ENCODE assay signal across 1 cellular context in the genomic region with DNA sequence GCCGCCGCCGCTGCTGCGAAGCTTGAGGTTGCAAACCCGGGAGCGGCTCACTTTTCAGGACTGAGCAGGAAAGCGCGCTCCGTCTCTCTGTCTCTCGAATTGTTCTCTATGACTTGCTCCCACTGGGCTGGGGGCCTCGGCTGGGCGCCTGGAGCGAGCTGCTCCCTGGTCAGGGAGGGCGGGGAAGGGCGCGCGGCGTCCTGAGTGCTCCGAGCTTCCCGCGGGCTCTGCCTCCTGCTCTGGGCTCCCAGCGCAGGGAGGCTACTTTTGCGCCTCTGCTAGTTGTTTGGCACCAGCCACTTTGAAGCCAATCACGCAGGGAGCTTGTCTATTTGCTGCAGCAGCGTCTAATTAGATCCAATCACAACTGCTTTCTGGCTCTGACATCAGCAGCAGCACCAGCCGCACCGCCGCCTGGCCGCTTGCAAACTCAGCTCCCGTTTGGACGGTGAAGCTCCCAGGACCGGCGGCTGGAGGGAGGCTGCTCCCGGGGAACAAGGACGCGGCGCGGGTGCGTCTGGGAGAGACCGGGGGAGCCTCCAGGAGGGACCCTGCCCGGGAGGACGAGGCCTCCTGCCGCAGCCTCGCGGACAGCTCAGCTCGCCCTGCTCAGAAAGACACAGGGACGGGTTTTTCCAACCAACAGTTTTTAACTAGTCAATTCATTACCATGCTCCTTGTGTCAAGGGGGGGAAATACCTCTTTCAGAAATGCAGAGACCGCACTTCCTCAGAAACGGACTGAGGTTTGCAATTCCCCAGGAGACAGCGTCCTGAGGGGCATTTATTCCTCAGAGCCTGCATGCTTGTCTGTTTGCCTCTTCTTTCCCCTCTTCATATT.
TF ChIP-seq lines count a peak whose summit lies in the region.

TSS of gene ADARB2 (minus strand) at position 304 of the 840 bp plus-strand sequence.

TF ChIP-seq in H1, 55 proteins besides CTCF, POLR2A, EP300 and RAD21 (continued from another document):
- TF ChIP-seq, protein P1, sequence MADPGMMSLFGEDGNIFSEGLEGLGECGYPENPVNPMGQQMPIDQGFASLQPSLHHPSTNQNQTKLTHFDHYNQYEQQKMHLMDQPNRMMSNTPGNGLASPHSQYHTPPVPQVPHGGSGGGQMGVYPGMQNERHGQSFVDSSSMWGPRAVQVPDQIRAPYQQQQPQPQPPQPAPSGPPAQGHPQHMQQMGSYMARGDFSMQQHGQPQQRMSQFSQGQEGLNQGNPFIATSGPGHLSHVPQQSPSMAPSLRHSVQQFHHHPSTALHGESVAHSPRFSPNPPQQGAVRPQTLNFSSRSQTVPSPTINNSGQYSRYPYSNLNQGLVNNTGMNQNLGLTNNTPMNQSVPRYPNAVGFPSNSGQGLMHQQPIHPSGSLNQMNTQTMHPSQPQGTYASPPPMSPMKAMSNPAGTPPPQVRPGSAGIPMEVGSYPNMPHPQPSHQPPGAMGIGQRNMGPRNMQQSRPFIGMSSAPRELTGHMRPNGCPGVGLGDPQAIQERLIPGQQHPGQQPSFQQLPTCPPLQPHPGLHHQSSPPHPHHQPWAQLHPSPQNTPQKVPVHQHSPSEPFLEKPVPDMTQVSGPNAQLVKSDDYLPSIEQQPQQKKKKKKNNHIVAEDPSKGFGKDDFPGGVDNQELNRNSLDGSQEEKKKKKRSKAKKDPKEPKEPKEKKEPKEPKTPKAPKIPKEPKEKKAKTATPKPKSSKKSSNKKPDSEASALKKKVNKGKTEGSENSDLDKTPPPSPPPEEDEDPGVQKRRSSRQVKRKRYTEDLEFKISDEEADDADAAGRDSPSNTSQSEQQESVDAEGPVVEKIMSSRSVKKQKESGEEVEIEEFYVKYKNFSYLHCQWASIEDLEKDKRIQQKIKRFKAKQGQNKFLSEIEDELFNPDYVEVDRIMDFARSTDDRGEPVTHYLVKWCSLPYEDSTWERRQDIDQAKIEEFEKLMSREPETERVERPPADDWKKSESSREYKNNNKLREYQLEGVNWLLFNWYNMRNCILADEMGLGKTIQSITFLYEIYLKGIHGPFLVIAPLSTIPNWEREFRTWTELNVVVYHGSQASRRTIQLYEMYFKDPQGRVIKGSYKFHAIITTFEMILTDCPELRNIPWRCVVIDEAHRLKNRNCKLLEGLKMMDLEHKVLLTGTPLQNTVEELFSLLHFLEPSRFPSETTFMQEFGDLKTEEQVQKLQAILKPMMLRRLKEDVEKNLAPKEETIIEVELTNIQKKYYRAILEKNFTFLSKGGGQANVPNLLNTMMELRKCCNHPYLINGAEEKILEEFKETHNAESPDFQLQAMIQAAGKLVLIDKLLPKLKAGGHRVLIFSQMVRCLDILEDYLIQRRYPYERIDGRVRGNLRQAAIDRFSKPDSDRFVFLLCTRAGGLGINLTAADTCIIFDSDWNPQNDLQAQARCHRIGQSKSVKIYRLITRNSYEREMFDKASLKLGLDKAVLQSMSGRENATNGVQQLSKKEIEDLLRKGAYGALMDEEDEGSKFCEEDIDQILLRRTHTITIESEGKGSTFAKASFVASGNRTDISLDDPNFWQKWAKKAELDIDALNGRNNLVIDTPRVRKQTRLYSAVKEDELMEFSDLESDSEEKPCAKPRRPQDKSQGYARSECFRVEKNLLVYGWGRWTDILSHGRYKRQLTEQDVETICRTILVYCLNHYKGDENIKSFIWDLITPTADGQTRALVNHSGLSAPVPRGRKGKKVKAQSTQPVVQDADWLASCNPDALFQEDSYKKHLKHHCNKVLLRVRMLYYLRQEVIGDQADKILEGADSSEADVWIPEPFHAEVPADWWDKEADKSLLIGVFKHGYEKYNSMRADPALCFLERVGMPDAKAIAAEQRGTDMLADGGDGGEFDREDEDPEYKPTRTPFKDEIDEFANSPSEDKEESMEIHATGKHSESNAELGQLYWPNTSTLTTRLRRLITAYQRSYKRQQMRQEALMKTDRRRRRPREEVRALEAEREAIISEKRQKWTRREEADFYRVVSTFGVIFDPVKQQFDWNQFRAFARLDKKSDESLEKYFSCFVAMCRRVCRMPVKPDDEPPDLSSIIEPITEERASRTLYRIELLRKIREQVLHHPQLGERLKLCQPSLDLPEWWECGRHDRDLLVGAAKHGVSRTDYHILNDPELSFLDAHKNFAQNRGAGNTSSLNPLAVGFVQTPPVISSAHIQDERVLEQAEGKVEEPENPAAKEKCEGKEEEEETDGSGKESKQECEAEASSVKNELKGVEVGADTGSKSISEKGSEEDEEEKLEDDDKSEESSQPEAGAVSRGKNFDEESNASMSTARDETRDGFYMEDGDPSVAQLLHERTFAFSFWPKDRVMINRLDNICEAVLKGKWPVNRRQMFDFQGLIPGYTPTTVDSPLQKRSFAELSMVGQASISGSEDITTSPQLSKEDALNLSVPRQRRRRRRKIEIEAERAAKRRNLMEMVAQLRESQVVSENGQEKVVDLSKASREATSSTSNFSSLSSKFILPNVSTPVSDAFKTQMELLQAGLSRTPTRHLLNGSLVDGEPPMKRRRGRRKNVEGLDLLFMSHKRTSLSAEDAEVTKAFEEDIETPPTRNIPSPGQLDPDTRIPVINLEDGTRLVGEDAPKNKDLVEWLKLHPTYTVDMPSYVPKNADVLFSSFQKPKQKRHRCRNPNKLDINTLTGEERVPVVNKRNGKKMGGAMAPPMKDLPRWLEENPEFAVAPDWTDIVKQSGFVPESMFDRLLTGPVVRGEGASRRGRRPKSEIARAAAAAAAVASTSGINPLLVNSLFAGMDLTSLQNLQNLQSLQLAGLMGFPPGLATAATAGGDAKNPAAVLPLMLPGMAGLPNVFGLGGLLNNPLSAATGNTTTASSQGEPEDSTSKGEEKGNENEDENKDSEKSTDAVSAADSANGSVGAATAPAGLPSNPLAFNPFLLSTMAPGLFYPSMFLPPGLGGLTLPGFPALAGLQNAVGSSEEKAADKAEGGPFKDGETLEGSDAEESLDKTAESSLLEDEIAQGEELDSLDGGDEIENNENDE (IDR thresholded peaks at IDR 0.05; ENCODE audit: insufficient replicate concordance, low read length) = no peak
- TF ChIP-seq JUND (IDR thresholded peaks at IDR 0.05; ENCODE audit: low read length) = no peak
- TF ChIP-seq CREB1 (IDR thresholded peaks at IDR 0.05) = peak; percentile 55
- no peak for TF ChIP-seq GTF2F1 (IDR thresholded peaks at IDR 0.05; ENCODE audit: borderline replicate concordance, low read depth, low read length)
- TF ChIP-seq, protein P2, sequence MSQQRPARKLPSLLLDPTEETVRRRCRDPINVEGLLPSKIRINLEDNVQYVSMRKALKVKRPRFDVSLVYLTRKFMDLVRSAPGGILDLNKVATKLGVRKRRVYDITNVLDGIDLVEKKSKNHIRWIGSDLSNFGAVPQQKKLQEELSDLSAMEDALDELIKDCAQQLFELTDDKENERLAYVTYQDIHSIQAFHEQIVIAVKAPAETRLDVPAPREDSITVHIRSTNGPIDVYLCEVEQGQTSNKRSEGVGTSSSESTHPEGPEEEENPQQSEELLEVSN (IDR thresholded peaks at IDR 0.05) = peak; percentile 99
- no peak for TF ChIP-seq GABPA (IDR thresholded peaks at IDR 0.05; ENCODE audit: borderline replicate concordance, insufficient read depth, low read length)
- no peak for TF ChIP-seq POLR2AphosphoS5 (IDR thresholded peaks at IDR 0.05; ENCODE audit: low read depth, low read length)
- no peak for TF ChIP-seq ATF2 (IDR thresholded peaks at IDR 0.05; ENCODE audit: low read length)
- no peak for TF ChIP-seq YY1 (IDR thresholded peaks at IDR 0.05; ENCODE audit: low read depth, low read length)
- TF ChIP-seq TCF12 (IDR thresholded peaks at IDR 0.05; ENCODE audit: low read depth, low read length) = no peak
- TF ChIP-seq KDM4A (IDR thresholded peaks at IDR 0.05; ENCODE audit: low read depth, low read length, severe bottlenecking) = peak; percentile 50
- peak; percentile 52 for TF ChIP-seq TAF7 (optimal IDR thresholded peaks at IDR 0.05; ENCODE audit: borderline replicate concordance, low read depth, low read length)
- TF ChIP-seq NRF1 (IDR thresholded peaks at IDR 0.05; ENCODE audit: low read depth, low read length) = no peak
- TF ChIP-seq, protein P3, sequence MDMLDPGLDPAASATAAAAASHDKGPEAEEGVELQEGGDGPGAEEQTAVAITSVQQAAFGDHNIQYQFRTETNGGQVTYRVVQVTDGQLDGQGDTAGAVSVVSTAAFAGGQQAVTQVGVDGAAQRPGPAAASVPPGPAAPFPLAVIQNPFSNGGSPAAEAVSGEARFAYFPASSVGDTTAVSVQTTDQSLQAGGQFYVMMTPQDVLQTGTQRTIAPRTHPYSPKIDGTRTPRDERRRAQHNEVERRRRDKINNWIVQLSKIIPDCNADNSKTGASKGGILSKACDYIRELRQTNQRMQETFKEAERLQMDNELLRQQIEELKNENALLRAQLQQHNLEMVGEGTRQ (IDR thresholded peaks at IDR 0.05; ENCODE audit: low read length) = no peak
- TF ChIP-seq SP4 (IDR thresholded peaks at IDR 0.05; ENCODE audit: low read length) = no peak
- TF ChIP-seq EGR1 (IDR thresholded peaks at IDR 0.05; ENCODE audit: borderline replicate concordance, low read depth, low read length) = no peak
- TF ChIP-seq TAF1 (IDR thresholded peaks at IDR 0.05; ENCODE audit: low read depth, low read length) = peak; percentile 69
- TF ChIP-seq SIN3A (conservative IDR thresholded peaks at IDR 0.05 in 1 of 2, IDR thresholded peaks at IDR 0.05 in 1 of 2; ENCODE audit: low read depth in 1 of 2, low read length in 2 of 2) = 0 out of 4 replicates have a peak, but pooled peaks of 1 of the 2 experiments have one; percentile 53
- TF ChIP-seq, protein P4, sequence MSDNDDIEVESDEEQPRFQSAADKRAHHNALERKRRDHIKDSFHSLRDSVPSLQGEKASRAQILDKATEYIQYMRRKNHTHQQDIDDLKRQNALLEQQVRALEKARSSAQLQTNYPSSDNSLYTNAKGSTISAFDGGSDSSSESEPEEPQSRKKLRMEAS (IDR thresholded peaks at IDR 0.05) = peak; percentile 94
- TF ChIP-seq HDAC2 (IDR thresholded peaks at IDR 0.05; ENCODE audit: borderline replicate concordance in 1 of 2, low read depth in 2 of 2, low read length in 2 of 2) = 0 out of 4 replicates have a peak, but pooled peaks of 1 of the 2 experiments have one; percentile 60
- no peak for TF ChIP-seq ATF3 (IDR thresholded peaks at IDR 0.05; ENCODE audit: insufficient read depth, low read depth, low read length)
- TF ChIP-seq SAP30 (IDR thresholded peaks at IDR 0.05; ENCODE audit: insufficient read depth, insufficient replicate concordance, low read length) = no peak
- TF ChIP-seq PHF8 (conservative IDR thresholded peaks at IDR 0.05; ENCODE audit: low read depth, low read length) = 0 out of 2 replicates have a peak, but pooled peaks have one; percentile 42
- TF ChIP-seq SIRT6 (IDR thresholded peaks at IDR 0.05; ENCODE audit: low read length) = no peak
- no peak for TF ChIP-seq BRCA1 (IDR thresholded peaks at IDR 0.05; ENCODE audit: low read depth, low read length)
- no peak for TF ChIP-seq ZNF274 (IDR thresholded peaks at IDR 0.05; ENCODE audit: borderline replicate concordance, extremely low read depth, low read length)
- TF ChIP-seq ASH2L (IDR thresholded peaks at IDR 0.05; ENCODE audit: low read length) = peak; percentile 68
- TF ChIP-seq TBP (IDR thresholded peaks at IDR 0.05; ENCODE audit: low read depth, low read length) = peak; percentile 61
- no peak for TF ChIP-seq CHD1 (IDR thresholded peaks at IDR 0.05; ENCODE audit: low read depth, low read length)
- 0 out of 2 replicates have a peak, but pooled peaks have one; percentile 18 for TF ChIP-seq SP1 (IDR thresholded peaks at IDR 0.05; ENCODE audit: low read depth, low read length)
- no peak for TF ChIP-seq FOSL1 (IDR thresholded peaks at IDR 0.05; ENCODE audit: insufficient read depth, low read depth, low read length)
- peak; percentile 35 for TF ChIP-seq RNF2 (IDR thresholded peaks at IDR 0.05; ENCODE audit: borderline replicate concordance, low read depth, low read length, missing control alignments, poor library complexity, severe bottlenecking)
- no peak for TF ChIP-seq RXRA (IDR thresholded peaks at IDR 0.05; ENCODE audit: insufficient read depth, low read depth, low read length)
- TF ChIP-seq SUZ12 (IDR thresholded peaks at IDR 0.05; ENCODE audit: low read length) = peak; percentile 13; the same call in 1 of the 2 replicates
